ENCODE assay signal across 9 cellular contexts in genomic region chr4:113467581-113467980, GRCh38.
DNase-seq lines count a peak whose midpoint lies in the region; ATAC-seq and TF ChIP-seq lines count a peak whose summit lies in the region.
"Had no signal": no experiment of that assay in that cellular context is flagged by ENCODE, and none has a peak within 500 bp of the region (broad histone marks: within the 10 kb centered on the region; RNA-seq: fewer than 3 reads in every experiment).

No MANE protein-coding gene starts in this region.

- H3K9me3 Mint-ChIP-seq in natural killer cell treated with Interleukin-12 subunit alpha and Interleukin-12 subunit beta and Interleukin-15 and Interleukin-18, amount 100 ng/mL, for 72 hours = no peaks in the 10 kb centered on the region
- H3K9me3 Mint-ChIP-seq in natural killer cell = no peaks in the 10 kb centered on the region
- peaks cover 4% of the 10 kb centered on the region for H3K9me3 Mint-ChIP-seq in activated CD4-positive, alpha-beta T cell treated with anti-CD3 and anti-CD28 coated beads for 36 hours (ENCODE audit: low read depth)

- H3K4me3 Mint-ChIP-seq in natural killer cell treated with Interleukin-12 subunit alpha and Interleukin-12 subunit beta and Interleukin-15 and Interleukin-18, amount 100 ng/mL, for 72 hours = no peak overlapping the region
- H3K4me3 Mint-ChIP-seq in natural killer cell = no peak overlapping the region
- no peak overlapping the region for H3K4me3 Mint-ChIP-seq in activated CD4-positive, alpha-beta T cell treated with anti-CD3 and anti-CD28 coated beads for 36 hours
- H3K4me3 Mint-ChIP-seq: CD4-positive, CD25-positive, alpha-beta regulatory T cell had no signal

- TF ChIP-seq CTCF in natural killer cell (IDR thresholded peaks at IDR 0.05) = no peak

- no peaks in the 10 kb centered on the region for H3K27me3 Mint-ChIP-seq in natural killer cell treated with Interleukin-12 subunit alpha and Interleukin-12 subunit beta and Interleukin-15 and Interleukin-18, amount 100 ng/mL, for 72 hours
- no peaks in the 10 kb centered on the region for H3K27me3 Mint-ChIP-seq in natural killer cell (ENCODE audit: low read depth in 2 of 2)
- H3K27me3 Mint-ChIP-seq in activated CD4-positive, alpha-beta T cell treated with anti-CD3 and anti-CD28 coated beads for 36 hours = no peaks in the 10 kb centered on the region
- H3K27me3 Mint-ChIP-seq: CD4-positive, CD25-positive, alpha-beta regulatory T cell had no signal

- ATAC-seq in natural killer cell treated with Interleukin-12 subunit alpha and Interleukin-12 subunit beta and Interleukin-15 and Interleukin-18, amount 100 ng/mL, for 72 hours = peak; percentile 42 to 50
- ATAC-seq in natural killer cell = no peak
- no peak for ATAC-seq in activated CD4-positive, alpha-beta T cell treated with anti-CD3 and anti-CD28 coated beads for 36 hours

- H3K27ac Mint-ChIP-seq in natural killer cell treated with Interleukin-12 subunit alpha and Interleukin-12 subunit beta and Interleukin-15 and Interleukin-18, amount 100 ng/mL, for 72 hours = peak overlapping the region; percentile 57 to 67
- H3K27ac Mint-ChIP-seq in natural killer cell = no peak overlapping the region
- H3K27ac Mint-ChIP-seq in activated CD4-positive, alpha-beta T cell treated with anti-CD3 and anti-CD28 coated beads for 36 hours = no peak overlapping the region
- H3K27ac Mint-ChIP-seq: CD4-positive, CD25-positive, alpha-beta regulatory T cell had no signal

- peak overlapping the region; percentile 27 for H3K27ac ChIP-seq in caudate nucleus (ENCODE audit: low read depth, low read length)

- POLR2A ChIA-PET in activated CD4-positive, alpha-beta T cell treated with anti-CD3 and anti-CD28 coated beads for 36 hours (lab: Charles Lee) = no interaction called here

- DNase-seq in natural killer cell treated with Interleukin-12 subunit alpha and Interleukin-12 subunit beta and Interleukin-15 and Interleukin-18, amount 100 ng/mL, for 72 hours (ENCODE audit: low spot score) = no peak
- no peak for DNase-seq in natural killer cell
- DNase-seq in caudate nucleus (lab: John Stamatoyannopoulos, UW) = peak in 1 of 61 donors; percentile 29
- DNase-seq in lung microvascular endothelial cell (ENCODE audit: low read depth in 2 of 2) = peak; percentile 78 to 83
- no peak for DNase-seq in NCI-H748 (lab: John Stamatoyannopoulos, UW; ENCODE audit: unreplicated experiment)
- no peak for DNase-seq in activated CD4-positive, alpha-beta T cell treated with anti-CD3 and anti-CD28 coated beads for 36 hours
- no peak for DNase-seq in NCI-H2171 treated with DMSO at 0.1 percent for 48 hours (lab: John Stamatoyannopoulos, UW)
- no peak for DNase-seq in NCI-H2196 treated with DMSO at 0.1 percent for 48 hours (lab: John Stamatoyannopoulos, UW; ENCODE audit: unreplicated experiment)
- DNase-seq: CD4-positive, CD25-positive, alpha-beta regulatory T cell had no signal

- intact Hi-C loops in natural killer cell (cut with micrococcal nuclease) = no loop called here
- intact Hi-C loops in activated CD4-positive, alpha-beta T cell treated with anti-CD3 and anti-CD28 coated beads for 36 hours (cut with DNase I, micrococcal nuclease) = no loop called here

- H3K36me3 Mint-ChIP-seq in natural killer cell treated with Interleukin-12 subunit alpha and Interleukin-12 subunit beta and Interleukin-15 and Interleukin-18, amount 100 ng/mL, for 72 hours = no peaks in the 10 kb centered on the region
- no peaks in the 10 kb centered on the region for H3K36me3 Mint-ChIP-seq in natural killer cell
- H3K36me3 Mint-ChIP-seq in activated CD4-positive, alpha-beta T cell treated with anti-CD3 and anti-CD28 coated beads for 36 hours (ENCODE audit: low read depth) = peaks cover 47% of the 10 kb centered on the region

- CTCF ChIA-PET in activated CD4-positive, alpha-beta T cell treated with anti-CD3 and anti-CD28 coated beads for 36 hours (lab: Charles Lee) = interaction anchor here (0.6 to 1.3 kb wide), 5 partner anchors 8 to 168 kb away, joined by 3 to 5 read pairs (median 3); no protein-coding TSS in a partner anchor

- peaks cover 21 to 22% of the 10 kb centered on the region in 2 donors for H3K4me1 Mint-ChIP-seq in natural killer cell treated with Interleukin-12 subunit alpha and Interleukin-12 subunit beta and Interleukin-15 and Interleukin-18, amount 100 ng/mL, for 72 hours (ENCODE audit: low read depth in 2 of 2)
- peaks cover 0 to 12% of the 10 kb centered on the region in 2 donors for H3K4me1 Mint-ChIP-seq in natural killer cell
- H3K4me1 Mint-ChIP-seq in activated CD4-positive, alpha-beta T cell treated with anti-CD3 and anti-CD28 coated beads for 36 hours = peaks cover 34% of the 10 kb centered on the region

Comparison
In these comparisons a context has a peak if more than half of its experiments do, and no peak if none do; other contexts are left out.
1. ATAC-seq: peak in natural killer cell treated with Interleukin-12 subunit alpha and Interleukin-12 subunit beta and Interleukin-15 and Interleukin-18, amount 100 ng/mL, for 72 hours (2 of 2); none in natural killer cell (0 of 3) and activated CD4-positive, alpha-beta T cell treated with anti-CD3 and anti-CD28 coated beads for 36 hours (single experiment).
2. H3K27ac Mint-ChIP-seq: peak in natural killer cell treated with Interleukin-12 subunit alpha and Interleukin-12 subunit beta and Interleukin-15 and Interleukin-18, amount 100 ng/mL, for 72 hours (2 of 2); none in natural killer cell (0 of 2) and activated CD4-positive, alpha-beta T cell treated with anti-CD3 and anti-CD28 coated beads for 36 hours (single experiment).
3. DNase-seq: peak in lung microvascular endothelial cell (2 of 2); none in natural killer cell treated with Interleukin-12 subunit alpha and Interleukin-12 subunit beta and Interleukin-15 and Interleukin-18, amount 100 ng/mL, for 72 hours (single experiment), natural killer cell (single experiment), NCI-H748 (single experiment), activated CD4-positive, alpha-beta T cell treated with anti-CD3 and anti-CD28 coated beads for 36 hours (single experiment), NCI-H2171 treated with DMSO at 0.1 percent for 48 hours (single experiment) and NCI-H2196 treated with DMSO at 0.1 percent for 48 hours (single experiment).